In genomic region chr16:85129846-85130706, GRCh38 we compare ENCODE assay signal across 11 cellular contexts. TPM values are rescaled to one million over a fixed set of nuclear protein-coding genes. Genes with fewer than 3 reads are reported as not detected.
DNase-seq lines count a peak whose midpoint lies in the region; ATAC-seq and TF ChIP-seq lines count a peak whose summit lies in the region.
"Had no signal": no experiment of that assay in that cellular context is flagged by ENCODE, and none has a peak within 500 bp of the region (broad histone marks: within the 10 kb centered on the region; RNA-seq: fewer than 3 reads in every experiment).

No MANE protein-coding gene starts in this region.

- peaks cover 0 to 8% of the 10 kb centered on the region in 2 donors for H3K4me1 Mint-ChIP-seq in immature natural killer cell
- peaks cover 10% of the 10 kb centered on the region for H3K4me1 Mint-ChIP-seq in activated T-cell treated with anti-CD3 and anti-CD28 coated beads, Interleukin-2, amount 50 U/mL, for 4 hours (ENCODE audit: low read depth)

- DNase-seq in AG08395 (ENCODE audit: low spot score) (peak; percentile 59), adipocyte (ENCODE audit: low read depth) (peak; percentile 30), right atrium auricular region (ENCODE audit: low spot score) (no peak), iPS-NIHi7 (ENCODE audit: extremely low spot score) (no peak), immature natural killer cell (no peak), HuH-7 (ENCODE audit: low spot score) (no peak)
- DNase-seq in activated T-cell treated with anti-CD3 and anti-CD28 coated beads, Interleukin-2, amount 50 U/mL, for 4 hours: no peak
- DNase-seq: effector CD4-positive, alpha-beta T cell; stimulated activated CD4-positive, alpha-beta T cell treated with anti-CD3 and anti-CD28 coated beads, Interleukin-4, amount 100 ng/mL, for 1 hour had no signal

- H3K4me3 ChIP-seq in adipocyte (ENCODE audit: low read length) (peak overlapping the region; percentile 27), right atrium auricular region (no peak overlapping the region), rectal smooth muscle tissue (ENCODE audit: low read length) (no peak overlapping the region)
- H3K4me3 ChIP-seq: BLaER1 had no signal

- no peak for ATAC-seq in activated T-cell treated with anti-CD3 and anti-CD28 coated beads, Interleukin-2, amount 50 U/mL, for 4 hours

- peak overlapping the region in 1 of 6 donors; percentile 24 for H3K27ac Mint-ChIP-seq in immature natural killer cell

- H3K9me3 ChIP-seq in adipocyte (ENCODE audit: control insufficient read depth, low read length) (no peaks in the 10 kb centered on the region), right atrium auricular region (no peaks in the 10 kb centered on the region)
- H3K9me3 ChIP-seq: BLaER1 had no signal

- H3K9me3 Mint-ChIP-seq in immature natural killer cell: no peaks in the 10 kb centered on the region
- peaks cover under 1% of the 10 kb centered on the region for H3K9me3 Mint-ChIP-seq in activated T-cell treated with anti-CD3 and anti-CD28 coated beads, Interleukin-2, amount 50 U/mL, for 4 hours

- H3K27me3 Mint-ChIP-seq in immature natural killer cell (ENCODE audit: low read depth in 3 of 3): peaks cover 2% of the 10 kb centered on the region in 3 donors
- H3K27me3 Mint-ChIP-seq in activated T-cell treated with anti-CD3 and anti-CD28 coated beads, Interleukin-2, amount 50 U/mL, for 4 hours (ENCODE audit: low read depth): no peaks in the 10 kb centered on the region

- H3K27me3 ChIP-seq in adipocyte (replicated peaks; ENCODE audit: control insufficient read depth, insufficient read depth, low read length) (no peaks in the 10 kb centered on the region), right atrium auricular region (no peaks in the 10 kb centered on the region), rectal smooth muscle tissue (ENCODE audit: control insufficient read depth, insufficient read depth, low read length) (no peaks in the 10 kb centered on the region)
- H3K27me3 ChIP-seq: BLaER1 had no signal

- peak overlapping the region; percentile 71 for H3K9ac ChIP-seq in adipocyte (ENCODE audit: low read length)
- H3K9ac ChIP-seq in rectal smooth muscle tissue (ENCODE audit: low read length): no peak overlapping the region
- H3K9ac ChIP-seq: BLaER1 had no signal

- TF ChIP-seq CTCF in right atrium auricular region (IDR thresholded peaks at IDR 0.05): no peak

- no peak overlapping the region for H3K4me3 Mint-ChIP-seq in immature natural killer cell
- H3K4me3 Mint-ChIP-seq in activated T-cell treated with anti-CD3 and anti-CD28 coated beads, Interleukin-2, amount 50 U/mL, for 4 hours: no peak overlapping the region

- peak overlapping the region; percentile 66 to 76 for H3K27ac ChIP-seq in right atrium auricular region
- H3K27ac ChIP-seq in rectal smooth muscle tissue (ENCODE audit: low read depth, low read length): peak overlapping the region; percentile 53
- H3K27ac ChIP-seq: BLaER1 had no signal

- H3K36me3 ChIP-seq in adipocyte (ENCODE audit: control insufficient read depth, insufficient read depth, low read length, severe bottlenecking): no peaks in the 10 kb centered on the region
- H3K36me3 ChIP-seq in right atrium auricular region: no peaks in the 10 kb centered on the region
- H3K36me3 ChIP-seq in rectal smooth muscle tissue (ENCODE audit: control insufficient read depth, insufficient read depth, low read length): no peaks in the 10 kb centered on the region
- H3K36me3 ChIP-seq: BLaER1 had no signal

- H3K4me1 ChIP-seq in adipocyte (ENCODE audit: control insufficient read depth, insufficient read depth, low read length) (peaks cover 29% of the 10 kb centered on the region), right atrium auricular region (peaks cover 0 to 58% of the 10 kb centered on the region in 2 donors), rectal smooth muscle tissue (ENCODE audit: control insufficient read depth, insufficient read depth, low read length) (peaks cover 13% of the 10 kb centered on the region)

- H3K36me3 Mint-ChIP-seq in immature natural killer cell: no peaks in the 10 kb centered on the region
- H3K36me3 Mint-ChIP-seq in activated T-cell treated with anti-CD3 and anti-CD28 coated beads, Interleukin-2, amount 50 U/mL, for 4 hours (ENCODE audit: insufficient read depth): no peaks in the 10 kb centered on the region

RNA-seq across cellular contexts. Expression of gene CIBAR2, which starts 17.8 kb away (rescaled TPM):
- total RNA-seq in right atrium auricular region: not detected
- polyA plus RNA-seq in immature natural killer cell: under 1 TPM in 1 of 3 donors, not detected in 2; 0.71 TPM
- not detected for total RNA-seq in activated T-cell treated with anti-CD3 and anti-CD28 coated beads, Interleukin-2, amount 50 U/mL, for 4 hours

Comparison
In these comparisons a context has a peak if more than half of its experiments do, and no peak if none do; other contexts are left out.
1. DNase-seq: peak in AG08395 (single experiment) and adipocyte (single experiment); none in right atrium auricular region (single experiment), iPS-NIHi7 (single experiment), immature natural killer cell (0 of 3), HuH-7 (single experiment) and activated T-cell treated with anti-CD3 and anti-CD28 coated beads, Interleukin-2, amount 50 U/mL, for 4 hours (single experiment).